Comparison of ENCODE assay signal across 22 cellular contexts in the genomic region with DNA sequence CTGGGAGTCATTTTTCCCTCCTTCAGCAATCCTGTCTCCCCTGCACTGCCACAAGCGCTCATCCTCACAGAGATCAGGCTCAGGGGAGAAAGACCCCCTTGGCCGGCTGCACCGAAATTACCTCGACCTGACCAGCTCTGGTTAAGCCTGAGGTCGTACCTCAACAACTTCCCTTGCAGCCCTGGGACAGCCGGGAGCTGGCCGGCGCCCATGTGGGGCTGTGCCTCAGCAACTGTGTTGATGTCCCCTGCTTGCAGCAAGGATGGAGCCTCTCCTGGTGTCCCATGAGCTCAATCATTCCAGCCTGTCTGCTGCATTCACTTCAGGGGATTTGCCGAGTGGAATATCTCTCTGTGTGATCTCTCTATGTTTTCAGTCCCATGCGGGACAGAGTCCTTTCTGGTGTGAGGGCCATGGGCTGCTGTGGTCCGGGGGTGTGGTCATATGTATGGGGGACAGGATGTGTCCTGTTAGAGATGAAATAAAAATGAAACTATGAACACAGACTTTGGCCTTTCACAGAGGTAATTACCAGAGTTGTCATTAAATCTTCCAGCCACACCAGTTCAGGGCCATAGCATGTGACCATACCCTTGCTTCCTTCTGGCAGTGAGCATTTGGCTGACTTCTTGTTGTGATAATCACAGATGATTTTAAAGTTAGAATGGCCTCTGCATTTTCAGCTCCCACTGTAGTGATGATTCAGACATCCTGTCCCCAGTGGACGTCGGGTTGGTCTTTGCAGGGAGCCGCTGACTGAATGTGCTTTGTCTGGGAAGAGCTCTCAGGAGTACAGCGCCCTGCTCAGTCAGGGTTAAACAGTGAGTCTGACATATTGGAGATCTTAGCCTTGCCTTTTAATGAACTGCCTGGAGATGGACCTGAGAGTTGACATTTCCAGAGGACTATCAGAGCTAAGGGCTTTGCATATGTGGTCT.
DNase-seq lines count a peak whose midpoint lies in the region; ATAC-seq lines count a peak whose summit lies in the region.
"Had no signal": no experiment of that assay in that cellular context is flagged by ENCODE, and none has a peak within 500 bp of the region (broad histone marks: within the 10 kb centered on the region; RNA-seq: fewer than 3 reads in every experiment).

No MANE protein-coding gene starts in this region.

- H3K4me1 Mint-ChIP-seq in stimulated activated memory B cell treated with anti-CD40 and anti-IgM and Interleukin-4, amounts not matched to agents 10 μg/mL and 1 μg/mL and 100 μg/mL, for 72 hours: no peaks in the 10 kb centered on the region
- no peaks in the 10 kb centered on the region for H3K4me1 Mint-ChIP-seq in activated CD8-positive, alpha-beta memory T cell treated with anti-CD3 and anti-CD28 coated beads, Interleukin-2, amount 10 ng/mL, durations not matched to agents 7 days and 5 days

- no peaks in the 10 kb centered on the region for H3K36me3 Mint-ChIP-seq in stimulated activated memory B cell treated with anti-CD40 and anti-IgM and Interleukin-4, amounts not matched to agents 10 μg/mL and 1 μg/mL and 100 μg/mL, for 72 hours
- no peaks in the 10 kb centered on the region for H3K36me3 Mint-ChIP-seq in activated CD8-positive, alpha-beta memory T cell treated with anti-CD3 and anti-CD28 coated beads, Interleukin-2, amount 10 ng/mL, durations not matched to agents 7 days and 5 days
- H3K36me3 Mint-ChIP-seq: activated naive CD4-positive, alpha-beta T cell treated with anti-CD3 and anti-CD28 coated beads, Interleukin-2, amount 50 U/mL, for 72 hours had no signal

- H3K9me3 Mint-ChIP-seq in stimulated activated memory B cell treated with anti-CD40 and anti-IgM and Interleukin-4, amounts not matched to agents 10 μg/mL and 1 μg/mL and 100 μg/mL, for 72 hours: no peaks in the 10 kb centered on the region
- no peaks in the 10 kb centered on the region for H3K9me3 Mint-ChIP-seq in activated CD8-positive, alpha-beta memory T cell treated with anti-CD3 and anti-CD28 coated beads, Interleukin-2, amount 10 ng/mL, durations not matched to agents 7 days and 5 days (ENCODE audit: low read depth)
- H3K9me3 Mint-ChIP-seq: activated T-helper 1 cell treated with anti-CD3 and anti-CD28 coated beads, Interleukin-12 subunit alpha, Interleukin-12 subunit beta, Interleukin-2, Interleukin-4 antibody, amounts not matched to agents 30 ng/mL and 10 ng/mL and 1 ng/mL, durations not matched to agents 14 hours and 24 hours and 36 hours; CD4-positive, alpha-beta T cell had no signal

- no peak overlapping the region for H3K4me3 Mint-ChIP-seq in stimulated activated memory B cell treated with anti-CD40 and anti-IgM and Interleukin-4, amounts not matched to agents 10 μg/mL and 1 μg/mL and 100 μg/mL, for 72 hours
- H3K4me3 Mint-ChIP-seq in activated CD8-positive, alpha-beta memory T cell treated with anti-CD3 and anti-CD28 coated beads, Interleukin-2, amount 10 ng/mL, durations not matched to agents 7 days and 5 days: no peak overlapping the region
- H3K4me3 Mint-ChIP-seq: activated T-helper 1 cell treated with anti-CD3 and anti-CD28 coated beads, Interleukin-12 subunit alpha, Interleukin-12 subunit beta, Interleukin-2, Interleukin-4 antibody, amounts not matched to agents 30 ng/mL and 10 ng/mL and 1 ng/mL, durations not matched to agents 14 hours and 24 hours and 36 hours; CD4-positive, alpha-beta T cell had no signal

- CTCF ChIA-PET in activated CD8-positive, alpha-beta memory T cell treated with anti-CD3 and anti-CD28 coated beads, Interleukin-2, amount 10 ng/mL, durations not matched to agents 7 days and 5 days (lab: Charles Lee): no interaction called here

- ATAC-seq in GM18511 (IDR thresholded peaks at IDR 0.05; ENCODE audit: unreplicated experiment): peak; percentile 71
- ATAC-seq in HG02798 (IDR thresholded peaks at IDR 0.05; ENCODE audit: poor library complexity, unreplicated experiment): peak; percentile 63
- peak; percentile 24 for ATAC-seq in stimulated activated memory B cell treated with anti-CD40 and anti-IgM and Interleukin-4, amounts not matched to agents 10 μg/mL and 1 μg/mL and 100 μg/mL, for 72 hours
- no peak for ATAC-seq in activated CD8-positive, alpha-beta memory T cell treated with anti-CD3 and anti-CD28 coated beads, Interleukin-2, amount 10 ng/mL, durations not matched to agents 7 days and 5 days
- ATAC-seq in HG02642 (IDR thresholded peaks at IDR 0.05; ENCODE audit: poor library complexity, unreplicated experiment): no peak
- ATAC-seq: activated naive CD4-positive, alpha-beta T cell treated with anti-CD3 and anti-CD28 coated beads, Interleukin-2, amount 50 U/mL, for 72 hours; body of pancreas; lower lobe of right lung; SK-N-SH treated with all-trans-retinoic acid at 6 μM for 48 hours had no signal

- H3K27ac Mint-ChIP-seq in stimulated activated memory B cell treated with anti-CD40 and anti-IgM and Interleukin-4, amounts not matched to agents 10 μg/mL and 1 μg/mL and 100 μg/mL, for 72 hours: no peak overlapping the region
- no peak overlapping the region for H3K27ac Mint-ChIP-seq in activated CD8-positive, alpha-beta memory T cell treated with anti-CD3 and anti-CD28 coated beads, Interleukin-2, amount 10 ng/mL, durations not matched to agents 7 days and 5 days
- H3K27ac Mint-ChIP-seq: activated naive CD4-positive, alpha-beta T cell treated with anti-CD3 and anti-CD28 coated beads, Interleukin-2, amount 50 U/mL, for 72 hours; activated T-helper 1 cell treated with anti-CD3 and anti-CD28 coated beads, Interleukin-12 subunit alpha, Interleukin-12 subunit beta, Interleukin-2, Interleukin-4 antibody, amounts not matched to agents 30 ng/mL and 10 ng/mL and 1 ng/mL, durations not matched to agents 14 hours and 24 hours and 36 hours; CD4-positive, alpha-beta T cell had no signal

- peaks cover 18% of the 10 kb centered on the region for H3K27me3 Mint-ChIP-seq in stimulated activated memory B cell treated with anti-CD40 and anti-IgM and Interleukin-4, amounts not matched to agents 10 μg/mL and 1 μg/mL and 100 μg/mL, for 72 hours
- H3K27me3 Mint-ChIP-seq in activated CD8-positive, alpha-beta memory T cell treated with anti-CD3 and anti-CD28 coated beads, Interleukin-2, amount 10 ng/mL, durations not matched to agents 7 days and 5 days: no peaks in the 10 kb centered on the region
- H3K27me3 Mint-ChIP-seq: CD4-positive, alpha-beta T cell had no signal

- DNase-seq in astrocyte of the hippocampus (ENCODE audit: low read depth, low spot score) (peak; percentile 45), NCI-H2196 treated with DMSO at 0.1 percent for 48 hours (lab: John Stamatoyannopoulos, UW; ENCODE audit: unreplicated experiment) (no peak)
- DNase-seq in effector CD4-positive, alpha-beta T cell: no peak
- no peak for DNase-seq in activated CD8-positive, alpha-beta memory T cell treated with anti-CD3 and anti-CD28 coated beads, Interleukin-2, amount 10 ng/mL, durations not matched to agents 7 days and 5 days
- DNase-seq: body of pancreas; CD4-positive, alpha-beta T cell; GOT3; head of caudate nucleus; lower lobe of right lung; NCI-H1092; NCI-H2081 treated with DMSO at 0.1 percent for 48 hours; right cardiac atrium; RPMI8226; stimulated activated naive CD4-positive, alpha-beta T cell; tibial artery had no signal

Comparison
In these comparisons a context has a peak if more than half of its experiments do, and no peak if none do; other contexts are left out.
1. ATAC-seq: peak in GM18511 (single experiment), HG02798 (single experiment) and stimulated activated memory B cell treated with anti-CD40 and anti-IgM and Interleukin-4, amounts not matched to agents 10 μg/mL and 1 μg/mL and 100 μg/mL, for 72 hours (single experiment); none in activated CD8-positive, alpha-beta memory T cell treated with anti-CD3 and anti-CD28 coated beads, Interleukin-2, amount 10 ng/mL, durations not matched to agents 7 days and 5 days (single experiment) and HG02642 (single experiment).